In the genomic region with DNA sequence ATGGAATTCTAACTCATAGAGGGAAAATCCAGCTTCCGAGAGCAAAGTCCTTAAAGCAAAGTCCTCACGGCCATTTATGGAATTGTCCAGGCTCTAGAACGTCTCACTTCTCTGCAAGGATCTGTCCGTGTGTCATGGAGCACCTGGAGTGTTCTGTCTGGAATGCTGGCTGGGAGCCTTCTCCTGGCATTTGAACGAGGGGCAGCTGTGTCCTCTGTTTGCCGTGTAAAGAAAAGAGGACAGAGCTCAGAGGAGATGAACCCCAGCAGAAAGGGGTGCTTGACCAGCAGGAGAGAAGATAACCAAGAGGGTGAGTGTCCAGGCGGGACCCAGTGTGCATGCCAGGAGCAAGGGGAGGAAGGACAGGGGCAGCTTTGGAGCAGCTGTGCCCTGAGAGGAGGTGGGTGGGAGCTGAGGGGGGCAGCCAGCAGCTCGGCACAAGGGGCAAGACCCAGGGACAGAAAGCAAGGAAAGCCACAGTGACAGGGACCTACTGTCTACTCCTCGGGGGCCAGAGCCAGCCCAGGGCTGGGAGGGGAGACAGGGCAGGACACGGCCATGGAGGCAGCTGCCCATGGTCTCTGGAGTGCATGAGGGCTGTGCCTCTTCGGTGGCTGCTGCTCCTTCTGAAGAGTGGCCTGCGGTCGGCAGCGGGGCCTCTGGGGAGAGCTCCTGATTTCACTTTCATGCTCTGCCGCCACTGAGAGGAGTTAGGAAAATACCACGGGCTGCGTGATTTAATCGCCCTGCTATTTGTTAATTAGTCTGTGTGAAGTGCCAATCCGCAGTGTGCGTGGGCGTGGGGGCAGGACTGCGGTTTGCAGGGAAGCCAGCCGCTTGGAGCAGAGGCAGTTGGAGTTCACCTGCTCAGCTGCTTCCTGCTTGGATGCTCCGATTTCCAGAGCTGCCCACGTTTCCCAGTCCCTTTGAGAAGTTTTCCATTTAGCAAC, we compare ENCODE assay signal across 10 cellular contexts.
DNase-seq lines count a peak whose midpoint lies in the region; ATAC-seq and TF ChIP-seq lines count a peak whose summit lies in the region.
"Had no signal": no experiment of that assay in that cellular context is flagged by ENCODE, and none has a peak within 500 bp of the region (broad histone marks: within the 10 kb centered on the region; RNA-seq: fewer than 3 reads in every experiment).

No MANE protein-coding gene starts in this region.

- H3K36me3 ChIP-seq in BLaER1 treated with 17β-estradiol and CSF1 and Interleukin-3, amounts not matched to agents 10 nM and 100 nM, result no peaks in the 10 kb centered on the region
- H3K36me3 ChIP-seq in mucosa of stomach (ENCODE audit: control insufficient read depth, insufficient read depth, low read length), result no peaks in the 10 kb centered on the region

- no peak for TF ChIP-seq POLR2A in NB4 (IDR thresholded peaks at IDR 0.05; ENCODE audit: extremely low read depth, insufficient read length)

- DNase-seq in NB4 (ENCODE audit: low read depth), result peak; percentile 60
- peak; percentile 77 for DNase-seq in astrocyte of the spinal cord (ENCODE audit: low read depth, low spot score)
- DNase-seq: SHP77 had no signal

- TF ChIP-seq CTCF in NB4 (IDR thresholded peaks at IDR 0.05; ENCODE audit: low read depth, low read length) (no peak), astrocyte of the spinal cord (IDR thresholded peaks at IDR 0.05; ENCODE audit: low read depth, low read length) (no peak)

- in situ Hi-C loops in astrocyte of the spinal cord (cut with HindIII; ENCODE audit: low sequenced_read_pairs), result no loop called here

- H3K9ac ChIP-seq in BLaER1 treated with 17β-estradiol and CSF1 and Interleukin-3, amounts not matched to agents 10 nM and 100 nM, result peak overlapping the region in 5 of 11 experiments; percentile 17 to 46 (median 37); a peak in 10 of 22 replicates
- H3K9ac ChIP-seq in mucosa of stomach (ENCODE audit: low read length), result peak overlapping the region; percentile 76

- peak overlapping the region in 8 of 11 experiments; percentile 17 to 54 (median 36); a peak in 11 of 22 replicates for H3K27ac ChIP-seq in BLaER1 treated with 17β-estradiol and CSF1 and Interleukin-3, amounts not matched to agents 10 nM and 100 nM

- peak overlapping the region in 9 of 10 experiments; percentile 1 to 55 (median 31); a peak in 12 of 20 replicates for H3K4me3 ChIP-seq in BLaER1 treated with 17β-estradiol and CSF1 and Interleukin-3, amounts not matched to agents 10 nM and 100 nM
- H3K4me3 ChIP-seq in NB4 (ENCODE audit: low read depth, low read length) (no peak overlapping the region), astrocyte of the spinal cord (ENCODE audit: low read depth, low read length) (no peak overlapping the region), mucosa of stomach (ENCODE audit: low read length) (peak overlapping the region; percentile 62)

- H3K4me1 ChIP-seq in BLaER1 treated with 17β-estradiol and CSF1 and Interleukin-3, amounts not matched to agents 10 nM and 100 nM, result peaks cover 23 to 40% (median 35%) of the 10 kb centered on the region in 10 experiments
- H3K4me1 ChIP-seq in mucosa of stomach (ENCODE audit: control insufficient read depth, insufficient read depth, low read length), result peaks cover 42% of the 10 kb centered on the region

- peaks cover 0 to 15% (median 9%) of the 10 kb centered on the region in 11 experiments; a peak in 12 of 22 replicates for H4K20me1 ChIP-seq in BLaER1 treated with 17β-estradiol and CSF1 and Interleukin-3, amounts not matched to agents 10 nM and 100 nM

- peaks cover 0 to 15% (median 0%) of the 10 kb centered on the region in 11 experiments; a peak in 4 of 22 replicates for H3K27me3 ChIP-seq in BLaER1 treated with 17β-estradiol and CSF1 and Interleukin-3, amounts not matched to agents 10 nM and 100 nM
- no peaks in the 10 kb centered on the region for H3K27me3 ChIP-seq in mucosa of stomach (ENCODE audit: control insufficient read depth, insufficient read depth, low read length)

- H3K9me3 ChIP-seq in BLaER1 treated with 17β-estradiol and CSF1 and Interleukin-3, amounts not matched to agents 10 nM and 100 nM (replicated peaks in 1 of 11), result no peaks in the 10 kb centered on the region
- H3K9me3 ChIP-seq in mucosa of stomach (ENCODE audit: control insufficient read depth, low read length), result no peaks in the 10 kb centered on the region

- peak overlapping the region; percentile 71 to 96 (median 90) for H3K4me2 ChIP-seq in BLaER1 treated with 17β-estradiol and CSF1 and Interleukin-3, amounts not matched to agents 10 nM and 100 nM

- ATAC-seq in HG02852 (IDR thresholded peaks at IDR 0.05; ENCODE audit: unreplicated experiment) (no peak), HG03378 (IDR thresholded peaks at IDR 0.05; ENCODE audit: unreplicated experiment) (no peak), GM21367 (IDR thresholded peaks at IDR 0.05; ENCODE audit: unreplicated experiment) (no peak), GM21529 (IDR thresholded peaks at IDR 0.05; ENCODE audit: unreplicated experiment) (no peak)
- ATAC-seq: naive thymus-derived CD8-positive, alpha-beta T cell had no signal

Comparison
In these comparisons a context has a peak if more than half of its experiments do, and no peak if none do; other contexts are left out.
1. H3K4me3 ChIP-seq: peak in BLaER1 treated with 17β-estradiol and CSF1 and Interleukin-3, amounts not matched to agents 10 nM and 100 nM (9 of 10) and mucosa of stomach (single experiment); none in NB4 (single experiment) and astrocyte of the spinal cord (single experiment).